ENCODE assay signal across 7 cellular contexts in genomic region chr14:106789318-106789717, GRCh38.
"Had no signal": no experiment of that assay in that cellular context is flagged by ENCODE, and none has a peak within 500 bp of the region (broad histone marks: within the 10 kb centered on the region; RNA-seq: fewer than 3 reads in every experiment).

No MANE protein-coding gene starts in this region.

- H3K4me3 Mint-ChIP-seq: GM23338, H9 had no signal

- ATAC-seq: GM23338, HepG2 had no signal

- H3K36me3 Mint-ChIP-seq: IgD-negative memory B cell had no signal

- H3K4me2 ChIP-seq: GM23338 had no signal

- H2AFZ ChIP-seq: GM23338 had no signal

- DNase-seq: H9, HCEC 1CT, KG1 had no signal

- H3K9me3 Mint-ChIP-seq: IgD-negative memory B cell had no signal

- H3K4me3 ChIP-seq: GM23338 had no signal

- H3K27ac ChIP-seq: HL-60 had no signal

- H3K27ac Mint-ChIP-seq: GM23338, H9, IgD-negative memory B cell had no signal

- H3K4me1 Mint-ChIP-seq: GM23338, H9 had no signal
